In genomic region chr16:89828199-89828869, GRCh38 we compare ENCODE assay signal across 8 cellular contexts. TPM values are rescaled to one million over a fixed set of nuclear protein-coding genes. Genes with fewer than 3 reads are reported as not detected.
DNase-seq lines count a peak whose midpoint lies in the region; ATAC-seq and TF ChIP-seq lines count a peak whose summit lies in the region.

SPIRE2 (plus strand) TSS chr16:89828475; CDS start chr16:89828551, 76 bp downstream.

- peak; percentile 80 for ATAC-seq in Panc1
- ATAC-seq in naive thymus-derived CD8-positive, alpha-beta T cell = peak; percentile 97

- CTCF ChIA-PET in Panc1 (lab: Charles Lee) = no interaction called here

- no peak for TF ChIP-seq CTCF in BE2C (IDR thresholded peaks at IDR 0.05; ENCODE audit: low read depth, low read length)
- no peak for TF ChIP-seq CTCF in Panc1 (IDR thresholded peaks at IDR 0.05)
- TF ChIP-seq CTCF in fibroblast of mammary gland (conservative IDR thresholded peaks at IDR 0.05; ENCODE audit: control insufficient read depth, insufficient read depth, low read depth, low read length) = no peak

- H3K27me3 Mint-ChIP-seq in naive thymus-derived CD8-positive, alpha-beta T cell = peaks cover 9 to 36% (median 16%) of the 10 kb centered on the region in 5 donors

- no peaks in the 10 kb centered on the region for H3K36me3 Mint-ChIP-seq in naive thymus-derived CD8-positive, alpha-beta T cell

- H3K9me3 ChIP-seq in BE2C (no peaks in the 10 kb centered on the region), Panc1 (ENCODE audit: control insufficient read depth, insufficient read depth, low read depth, low read length) (no peaks in the 10 kb centered on the region)

- no peaks in the 10 kb centered on the region for H3K27me3 ChIP-seq in BE2C
- H3K27me3 ChIP-seq in Panc1 (ENCODE audit: control insufficient read depth, insufficient read depth, low read length) = no peaks in the 10 kb centered on the region

- intact Hi-C loops in Panc1 (cut with micrococcal nuclease; ENCODE audit: unreplicated experiment) = no loop called here

- H3K27ac Mint-ChIP-seq in naive thymus-derived CD8-positive, alpha-beta T cell = peak within 1 kb of the TSS in 1 of 10 donors; percentile 49

- peak within 1 kb of the TSS; percentile 33 to 75 (median 61) for H3K4me3 Mint-ChIP-seq in naive thymus-derived CD8-positive, alpha-beta T cell

- H3K4me3 ChIP-seq in BE2C (ENCODE audit: low read depth, low read length) = peak within 1 kb of the TSS; percentile 67
- peak within 1 kb of the TSS; percentile 61 to 69 for H3K4me3 ChIP-seq in Panc1 (ENCODE audit: low read depth in 2 of 2, low read length in 2 of 2)
- peak within 1 kb of the TSS; percentile 45 for H3K4me3 ChIP-seq in fibroblast of mammary gland (ENCODE audit: control insufficient read depth, low read depth, low read length)

- peaks cover 0 to 11% (median 6%) of the 10 kb centered on the region in 4 donors for H3K4me1 Mint-ChIP-seq in naive thymus-derived CD8-positive, alpha-beta T cell

- 0 out of 2 replicates have a peak, but pooled peaks cover 3% of the 10 kb centered on the region for H3K4me1 ChIP-seq in BE2C
- peaks cover 15% of the 10 kb centered on the region for H3K4me1 ChIP-seq in Panc1 (ENCODE audit: control insufficient read depth, insufficient read depth, low read length)

- H3K36me3 ChIP-seq in BE2C (no peaks in the 10 kb centered on the region), Panc1 (ENCODE audit: control insufficient read depth, insufficient read depth, low read length) (no peaks in the 10 kb centered on the region; the same call in 1 of the 2 replicates)

- DNase-seq in BE2C (peak; percentile 76), H4 (ENCODE audit: low spot score) (peak; percentile 59), Panc1 (ENCODE audit: low read depth, low spot score) (no peak), fibroblast of mammary gland (ENCODE audit: low read depth) (peak; percentile 57), NCI-H1694 (lab: John Stamatoyannopoulos, UW) (no peak)
- DNase-seq in activated T-helper 9 cell treated with anti-CD3 and anti-CD28 coated beads, Interleukin-2, amount 50 U/mL, for 16 hours (ENCODE audit: low read depth) = peak; percentile 56
- peak; percentile 60 to 85 (median 72) for DNase-seq in naive thymus-derived CD8-positive, alpha-beta T cell
- DNase-seq in stimulated activated naive CD4-positive, alpha-beta T cell treated with Interleukin-2 at 50 U/mL for 16 hours (lab: John Stamatoyannopoulos, UW) = peak; percentile 65

- in situ Hi-C loops in Panc1 (cut with HindIII; ENCODE audit: low pct_unique_long_range_greater_than_20kb, low sequenced_read_pairs) = no loop called here

- POLR2A ChIA-PET in Panc1 (lab: Charles Lee) = no interaction called here
- POLR2A ChIA-PET in naive thymus-derived CD8-positive, alpha-beta T cell (lab: Charles Lee) = no interaction called here

- peak within 1 kb of the TSS; percentile 75 for H3K27ac ChIP-seq in Panc1 (ENCODE audit: low read length)

- H3K9me3 Mint-ChIP-seq in naive thymus-derived CD8-positive, alpha-beta T cell = no peaks in the 10 kb centered on the region

- no TSS peak for BruUV-seq in Panc1 (replicated peaks; lab: Mats Ljungman, UMichigan)

RNA-seq across cellular contexts. Expression of gene SPIRE2, which starts in this region (rescaled TPM):
- 11.5 TPM for polyA plus RNA-seq in BE2C (2012; ENCODE audit: insufficient read depth, insufficient read length, low read depth)
- 4.6 and 5.0 TPM in 2 replicates for total RNA-seq in H4 (2014; rRNA removed; shearing (Covaris generic))
- total RNA-seq in Panc1 (2021; ENCODE audit: unreplicated experiment) = 21.7 TPM
- 24.5 TPM for polyA plus RNA-seq in Panc1 (2012; ENCODE audit: insufficient read length)
- 1 to 10 TPM; 1.0 to 2.3 TPM for total RNA-seq in naive thymus-derived CD8-positive, alpha-beta T cell
- polyA plus RNA-seq in naive thymus-derived CD8-positive, alpha-beta T cell = under 1 TPM in 1 of 3 donors, not detected in 2; 0.16 TPM

Comparison
In these comparisons a context has a peak if more than half of its experiments do, and no peak if none do; other contexts are left out.
1. DNase-seq: peak in BE2C (single experiment), H4 (single experiment), activated T-helper 9 cell treated with anti-CD3 and anti-CD28 coated beads, Interleukin-2, amount 50 U/mL, for 16 hours (single experiment), fibroblast of mammary gland (single experiment), naive thymus-derived CD8-positive, alpha-beta T cell (10 of 10) and stimulated activated naive CD4-positive, alpha-beta T cell treated with Interleukin-2 at 50 U/mL for 16 hours (single experiment); none in Panc1 (single experiment) and NCI-H1694 (single experiment).
2. Peak in every context shown above with its lines, with median percentiles within 50 percentile points of each other: H3K4me3 ChIP-seq.